1 cellular context compared by ENCODE assay signal in genomic region chr1:55828031-55828430, GRCh38.
TF ChIP-seq lines count a peak whose summit lies in the region.

No MANE protein-coding gene starts in this region.

TF ChIP-seq in HEK293, 187 proteins besides CTCF, POLR2A, EP300 and RAD21:
- TF ChIP-seq, protein P1, sequence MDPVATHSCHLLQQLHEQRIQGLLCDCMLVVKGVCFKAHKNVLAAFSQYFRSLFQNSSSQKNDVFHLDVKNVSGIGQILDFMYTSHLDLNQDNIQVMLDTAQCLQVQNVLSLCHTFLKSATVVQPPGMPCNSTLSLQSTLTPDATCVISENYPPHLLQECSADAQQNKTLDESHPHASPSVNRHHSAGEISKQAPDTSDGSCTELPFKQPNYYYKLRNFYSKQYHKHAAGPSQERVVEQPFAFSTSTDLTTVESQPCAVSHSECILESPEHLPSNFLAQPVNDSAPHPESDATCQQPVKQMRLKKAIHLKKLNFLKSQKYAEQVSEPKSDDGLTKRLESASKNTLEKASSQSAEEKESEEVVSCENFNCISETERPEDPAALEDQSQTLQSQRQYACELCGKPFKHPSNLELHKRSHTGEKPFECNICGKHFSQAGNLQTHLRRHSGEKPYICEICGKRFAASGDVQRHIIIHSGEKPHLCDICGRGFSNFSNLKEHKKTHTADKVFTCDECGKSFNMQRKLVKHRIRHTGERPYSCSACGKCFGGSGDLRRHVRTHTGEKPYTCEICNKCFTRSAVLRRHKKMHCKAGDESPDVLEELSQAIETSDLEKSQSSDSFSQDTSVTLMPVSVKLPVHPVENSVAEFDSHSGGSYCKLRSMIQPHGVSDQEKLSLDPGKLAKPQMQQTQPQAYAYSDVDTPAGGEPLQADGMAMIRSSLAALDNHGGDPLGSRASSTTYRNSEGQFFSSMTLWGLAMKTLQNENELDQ (tag by site-specific recombination; IDR thresholded peaks at IDR 0.05; ENCODE audit: low read depth), result no peak
- TF ChIP-seq EGR2 (tag by site-specific recombination; IDR thresholded peaks at IDR 0.05; ENCODE audit: low read depth) (no peak), ZNF211 (tag by site-specific recombination; IDR thresholded peaks at IDR 0.05; ENCODE audit: low read depth) (no peak), REPIN1 (tag by site-specific recombination; IDR thresholded peaks at IDR 0.05; ENCODE audit: low read depth) (no peak), ZNF10 (tag by site-specific recombination; IDR thresholded peaks at IDR 0.05) (no peak), ZNF248 (tag by site-specific recombination; IDR thresholded peaks at IDR 0.05) (no peak), WT1 (tag by site-specific recombination; IDR thresholded peaks at IDR 0.05) (no peak), PRDM6 (tag by site-specific recombination; IDR thresholded peaks at IDR 0.05) (peak; percentile 13; the same call in 1 of the 2 replicates), ZNF2 (tag by site-specific recombination; IDR thresholded peaks at IDR 0.05) (no peak), ZNF510 (tag by site-specific recombination; IDR thresholded peaks at IDR 0.05; ENCODE audit: insufficient replicate concordance) (peak; percentile 41), ZNF776 (tag by site-specific recombination; IDR thresholded peaks at IDR 0.05; ENCODE audit: borderline replicate concordance) (no peak), TCF7L2 (IDR thresholded peaks at IDR 0.05; ENCODE audit: borderline replicate concordance, low read depth, low read length) (0 out of 2 replicates have a peak, but pooled peaks have one; percentile 28), KLF9 (tag by site-specific recombination; IDR thresholded peaks at IDR 0.05; ENCODE audit: low read depth) (no peak), ZNF24 (tag by site-specific recombination; IDR thresholded peaks at IDR 0.05) (no peak), ZNF223 (tag by site-specific recombination; IDR thresholded peaks at IDR 0.05) (no peak), ZNF292 (tag by site-specific recombination; IDR thresholded peaks at IDR 0.05; ENCODE audit: borderline replicate concordance, low read depth) (no peak), PBX3 (CRISPR knock-in tag; IDR thresholded peaks at IDR 0.05) (no peak), GLIS2 (tag by site-specific recombination; IDR thresholded peaks at IDR 0.05) (no peak), ZNF18 (tag by site-specific recombination; IDR thresholded peaks at IDR 0.05) (no peak), ZNF791 (tag by site-specific recombination; IDR thresholded peaks at IDR 0.05) (no peak), ZNF175 (tag by site-specific recombination; IDR thresholded peaks at IDR 0.05) (no peak), ZNF529 (tag by site-specific recombination; IDR thresholded peaks at IDR 0.05; ENCODE audit: insufficient replicate concordance) (no peak), ZNF664 (tag by site-specific recombination; IDR thresholded peaks at IDR 0.05) (no peak)
- TF ChIP-seq, protein P2, sequence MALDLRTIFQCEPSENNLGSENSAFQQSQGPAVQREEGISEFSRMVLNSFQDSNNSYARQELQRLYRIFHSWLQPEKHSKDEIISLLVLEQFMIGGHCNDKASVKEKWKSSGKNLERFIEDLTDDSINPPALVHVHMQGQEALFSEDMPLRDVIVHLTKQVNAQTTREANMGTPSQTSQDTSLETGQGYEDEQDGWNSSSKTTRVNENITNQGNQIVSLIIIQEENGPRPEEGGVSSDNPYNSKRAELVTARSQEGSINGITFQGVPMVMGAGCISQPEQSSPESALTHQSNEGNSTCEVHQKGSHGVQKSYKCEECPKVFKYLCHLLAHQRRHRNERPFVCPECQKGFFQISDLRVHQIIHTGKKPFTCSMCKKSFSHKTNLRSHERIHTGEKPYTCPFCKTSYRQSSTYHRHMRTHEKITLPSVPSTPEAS (tag by site-specific recombination; IDR thresholded peaks at IDR 0.05), result no peak
- TF ChIP-seq, protein P3, sequence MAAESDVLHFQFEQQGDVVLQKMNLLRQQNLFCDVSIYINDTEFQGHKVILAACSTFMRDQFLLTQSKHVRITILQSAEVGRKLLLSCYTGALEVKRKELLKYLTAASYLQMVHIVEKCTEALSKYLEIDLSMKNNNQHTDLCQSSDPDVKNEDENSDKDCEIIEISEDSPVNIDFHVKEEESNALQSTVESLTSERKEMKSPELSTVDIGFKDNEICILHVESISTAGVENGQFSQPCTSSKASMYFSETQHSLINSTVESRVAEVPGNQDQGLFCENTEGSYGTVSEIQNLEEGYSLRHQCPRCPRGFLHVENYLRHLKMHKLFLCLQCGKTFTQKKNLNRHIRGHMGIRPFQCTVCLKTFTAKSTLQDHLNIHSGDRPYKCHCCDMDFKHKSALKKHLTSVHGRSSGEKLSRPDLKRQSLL (tag by site-specific recombination; IDR thresholded peaks at IDR 0.05), result no peak
